14 cellular contexts compared by ENCODE assay signal in the genomic region with DNA sequence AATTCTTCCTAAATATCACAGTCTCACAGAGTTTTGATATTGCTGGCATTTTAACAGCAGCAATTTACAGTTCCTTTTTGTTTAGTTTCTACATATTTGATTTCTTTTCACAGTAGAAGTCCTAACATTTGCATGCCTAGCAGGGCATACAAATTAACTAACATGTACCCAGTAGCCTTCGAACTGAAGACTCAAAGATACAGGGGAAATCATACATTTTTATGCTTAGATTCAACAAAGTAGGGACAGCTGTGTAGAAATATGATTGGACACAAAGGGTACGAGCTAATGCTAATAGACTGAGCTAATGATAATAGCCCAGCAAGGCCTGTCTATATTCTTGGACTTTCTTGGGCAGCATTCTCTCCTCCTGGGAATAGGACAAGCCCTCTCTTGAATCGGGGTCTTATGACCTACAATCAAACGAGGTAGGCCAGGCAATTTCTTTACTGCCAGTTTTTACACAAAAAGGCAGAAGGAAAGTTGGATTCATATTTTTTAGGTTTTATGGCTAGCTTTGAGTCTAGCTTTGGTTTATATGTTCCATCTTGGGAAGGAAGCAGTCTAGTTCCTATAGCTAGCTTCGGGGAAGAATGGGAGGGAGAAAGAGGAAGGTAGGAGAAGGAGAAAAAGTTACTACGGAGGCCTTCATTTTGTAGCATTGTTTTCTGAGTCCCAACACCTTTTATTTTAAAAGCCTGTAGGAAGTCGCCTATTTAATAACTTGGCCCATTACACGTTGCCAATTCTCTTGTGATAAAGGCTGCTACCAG.
DNase-seq lines count a peak whose midpoint lies in the region; ATAC-seq and TF ChIP-seq lines count a peak whose summit lies in the region.
"Had no signal": no experiment of that assay in that cellular context is flagged by ENCODE, and none has a peak within 500 bp of the region (broad histone marks: within the 10 kb centered on the region; RNA-seq: fewer than 3 reads in every experiment).

No MANE protein-coding gene starts in this region.

- intact Hi-C loops in heart left ventricle (cut with DNase I) = loop anchor here in 7 of 10 donors (5.0 to 10.0 kb wide), 8 partner anchors 46 to 178 kb away; a partner anchor contains a TSS

- DNase-seq in cardiac muscle cell (ENCODE audit: low read depth in 1 of 2, low spot score in 1 of 2) (no peak), heart left ventricle (no peak), RWPE2 (ENCODE audit: low spot score) (no peak), medulla oblongata (ENCODE audit: extremely low spot score) (no peak), NCI-H2196 treated with DMSO at 0.1 percent for 48 hours (lab: John Stamatoyannopoulos, UW; ENCODE audit: unreplicated experiment) (no peak), amygdala (lab: John Stamatoyannopoulos, UW) (no peak), retina (no peak)
- DNase-seq: amniotic stem cell, erythroblast, KBM-7, NCI-H510A, right cardiac atrium, T1000 had no signal

- peaks cover 6% of the 10 kb centered on the region for H3K4me1 ChIP-seq in cardiac muscle cell (ENCODE audit: low read depth)
- H3K4me1 ChIP-seq in heart left ventricle = peaks cover 0 to 45% (median 11%) of the 10 kb centered on the region in 12 donors
- peaks cover 8% of the 10 kb centered on the region for H3K4me1 ChIP-seq in RWPE2 (ENCODE audit: insufficient read depth, poor library complexity, severe bottlenecking)

- 73 to 83% (median 76%) methylated on average over 8 of the region's 8 CpGs for WGBS in heart left ventricle, 4 donors

- H3K27ac ChIP-seq in cardiac muscle cell (no peak overlapping the region), heart left ventricle (no peak overlapping the region), RWPE2 (ENCODE audit: poor library complexity, severe bottlenecking) (peak overlapping the region; percentile 93)

- TF ChIP-seq CTCF in cardiac muscle cell (IDR thresholded peaks at IDR 0.05; ENCODE audit: low read depth, low read length) = no peak
- no peak for TF ChIP-seq CTCF in heart left ventricle (IDR thresholded peaks at IDR 0.05)
- no peak for TF ChIP-seq CTCF in RWPE2 (IDR thresholded peaks at IDR 0.05; ENCODE audit: poor library complexity, severe bottlenecking)

- no peaks in the 10 kb centered on the region for H3K27me3 ChIP-seq in cardiac muscle cell
- H3K27me3 ChIP-seq in heart left ventricle = peaks cover 0 to 17% (median 0%) of the 10 kb centered on the region in 9 donors
- H3K27me3 ChIP-seq in RWPE2 (ENCODE audit: insufficient read depth, poor library complexity, severe bottlenecking) = no peaks in the 10 kb centered on the region

- H3K36me3 ChIP-seq in cardiac muscle cell (no peaks in the 10 kb centered on the region), heart left ventricle (no peaks in the 10 kb centered on the region), RWPE2 (ENCODE audit: low read depth) (no peaks in the 10 kb centered on the region)

- no peaks in the 10 kb centered on the region for H3K9me3 ChIP-seq in cardiac muscle cell (ENCODE audit: low read depth)
- no peaks in the 10 kb centered on the region for H3K9me3 ChIP-seq in heart left ventricle
- no peaks in the 10 kb centered on the region for H3K9me3 ChIP-seq in RWPE2 (ENCODE audit: severe bottlenecking)

- TF ChIP-seq POLR2A in heart left ventricle (IDR thresholded peaks at IDR 0.05) = no peak

- H3K4me3 ChIP-seq in cardiac muscle cell = peak overlapping the region; percentile 72
- no peak overlapping the region for H3K4me3 ChIP-seq in heart left ventricle
- H3K4me3 ChIP-seq in RWPE2 (ENCODE audit: severe bottlenecking) = no peak overlapping the region
- H3K4me3 ChIP-seq in iPS-11a (ENCODE audit: low read depth, low read length) = peak overlapping the region; percentile 96

- no peak for ATAC-seq in heart left ventricle
- ATAC-seq in RWPE2 (ENCODE audit: low read depth) = no peak

Comparison
In these comparisons a context has a peak if more than half of its experiments do, and no peak if none do; other contexts are left out.
1. H3K4me3 ChIP-seq: peak in cardiac muscle cell (single experiment) and iPS-11a (single experiment); none in heart left ventricle (0 of 12) and RWPE2 (single experiment).